Comparison of ENCODE assay signal across 16 cellular contexts in genomic region chr5:179486596-179487051, GRCh38.
DNase-seq lines count a peak whose midpoint lies in the region; ATAC-seq and TF ChIP-seq lines count a peak whose summit lies in the region.
"Had no signal": no experiment of that assay in that cellular context is flagged by ENCODE, and none has a peak within 500 bp of the region (broad histone marks: within the 10 kb centered on the region; RNA-seq: fewer than 3 reads in every experiment).

No MANE protein-coding gene starts in this region.

- H3K4me1 Mint-ChIP-seq in brain: peaks cover 33% of the 10 kb centered on the region
- no peaks in the 10 kb centered on the region for H3K4me1 Mint-ChIP-seq in activated T-helper 17 cell treated with anti-CD3 and anti-CD28 coated beads, Interleukin-2, amount 50 U/mL, for 72 hours
- H3K4me1 Mint-ChIP-seq: activated CD8-positive, alpha-beta memory T cell treated with anti-CD3 and anti-CD28 coated beads, Interleukin-2, amount 10 ng/mL, durations not matched to agents 7 days and 5 days; neural crest cell; stimulated activated naive CD8-positive, alpha-beta T cell treated with anti-CD3 and anti-CD28 coated beads, Interleukin-15, amount 100 ng/mL, for 72 hours had no signal

- H3K27me3 Mint-ChIP-seq in brain: peaks cover 8% of the 10 kb centered on the region
- peaks cover 3% of the 10 kb centered on the region for H3K27me3 Mint-ChIP-seq in activated T-helper 17 cell treated with anti-CD3 and anti-CD28 coated beads, Interleukin-2, amount 50 U/mL, for 72 hours
- H3K27me3 Mint-ChIP-seq: stimulated activated naive CD8-positive, alpha-beta T cell treated with anti-CD3 and anti-CD28 coated beads, Interleukin-15, amount 100 ng/mL, for 72 hours had no signal

- H3K36me3 Mint-ChIP-seq in brain: no peaks in the 10 kb centered on the region
- H3K36me3 Mint-ChIP-seq in activated T-helper 17 cell treated with anti-CD3 and anti-CD28 coated beads, Interleukin-2, amount 50 U/mL, for 72 hours (ENCODE audit: low read depth): no peaks in the 10 kb centered on the region
- H3K36me3 Mint-ChIP-seq: activated CD8-positive, alpha-beta memory T cell treated with anti-CD3 and anti-CD28 coated beads, Interleukin-2, amount 10 ng/mL, durations not matched to agents 7 days and 5 days; CD4-positive, CD25-positive, alpha-beta regulatory T cell had no signal

- peak overlapping the region in 3 of 5 experiments; percentile 21 to 30 (median 23) for H3K4me3 Mint-ChIP-seq in brain
- no peak overlapping the region for H3K4me3 Mint-ChIP-seq in activated T-helper 17 cell treated with anti-CD3 and anti-CD28 coated beads, Interleukin-2, amount 50 U/mL, for 72 hours
- H3K4me3 Mint-ChIP-seq: activated CD8-positive, alpha-beta memory T cell treated with anti-CD3 and anti-CD28 coated beads, Interleukin-2, amount 10 ng/mL, durations not matched to agents 7 days and 5 days; CD4-positive, CD25-positive, alpha-beta regulatory T cell; neural crest cell; stimulated activated naive CD8-positive, alpha-beta T cell treated with anti-CD3 and anti-CD28 coated beads, Interleukin-15, amount 100 ng/mL, for 72 hours had no signal

- peak overlapping the region in 3 of 5 experiments; percentile 59 to 90 (median 89) for H3K27ac Mint-ChIP-seq in brain
- H3K27ac Mint-ChIP-seq in activated T-helper 17 cell treated with anti-CD3 and anti-CD28 coated beads, Interleukin-2, amount 50 U/mL, for 72 hours: no peak overlapping the region
- H3K27ac Mint-ChIP-seq: activated CD8-positive, alpha-beta memory T cell treated with anti-CD3 and anti-CD28 coated beads, Interleukin-2, amount 10 ng/mL, durations not matched to agents 7 days and 5 days; CD4-positive, CD25-positive, alpha-beta regulatory T cell had no signal

- DNase-seq in EH (ENCODE audit: low read depth): peak; percentile 27
- peak; percentile 78 to 90 (median 81) for DNase-seq in NCI-H1417 (lab: John Stamatoyannopoulos, UW)
- DNase-seq in myocyte (ENCODE audit: low read depth): peak; percentile 41
- DNase-seq in activated naive CD4-positive, alpha-beta T cell treated with Interleukin-2 at 50 U/mL for 16 hours: no peak
- DNase-seq in activated CD4-positive, alpha-beta T cell treated with anti-CD3 and anti-CD28 coated beads for 1 hour: no peak
- DNase-seq: activated CD8-positive, alpha-beta memory T cell treated with anti-CD3 and anti-CD28 coated beads, Interleukin-2, amount 10 ng/mL, durations not matched to agents 7 days and 5 days; activated naive CD4-positive, alpha-beta T cell treated with anti-CD3 and anti-CD28 coated beads, Interleukin-2, amount 50 U/mL, for 16 hours; CD4-positive, CD25-positive, alpha-beta regulatory T cell; central memory CD4-positive, alpha-beta T cell; heart right ventricle; OCI-M1; stimulated activated naive CD8-positive, alpha-beta T cell treated with anti-CD3 and anti-CD28 coated beads, Interleukin-15, amount 100 ng/mL, for 72 hours had no signal

- TF ChIP-seq CTCF in brain (conservative IDR thresholded peaks at IDR 0.05): no peak

- peaks cover 0 to 12% (median 7%) of the 10 kb centered on the region in 5 experiments for H3K9me3 Mint-ChIP-seq in brain
- no peaks in the 10 kb centered on the region for H3K9me3 Mint-ChIP-seq in activated T-helper 17 cell treated with anti-CD3 and anti-CD28 coated beads, Interleukin-2, amount 50 U/mL, for 72 hours
- H3K9me3 Mint-ChIP-seq: CD4-positive, CD25-positive, alpha-beta regulatory T cell; stimulated activated naive CD8-positive, alpha-beta T cell treated with anti-CD3 and anti-CD28 coated beads, Interleukin-15, amount 100 ng/mL, for 72 hours had no signal

- no peak for ATAC-seq in activated T-helper 17 cell treated with anti-CD3 and anti-CD28 coated beads, Interleukin-2, amount 50 U/mL, for 72 hours (replicated peaks)
- ATAC-seq: activated CD8-positive, alpha-beta memory T cell treated with anti-CD3 and anti-CD28 coated beads, Interleukin-2, amount 10 ng/mL, durations not matched to agents 7 days and 5 days; left lung; stimulated activated naive CD8-positive, alpha-beta T cell treated with anti-CD3 and anti-CD28 coated beads, Interleukin-15, amount 100 ng/mL, for 72 hours had no signal

Comparison
In these comparisons a context has a peak if more than half of its experiments do, and no peak if none do; other contexts are left out.
1. DNase-seq: peak in EH (single experiment), NCI-H1417 (3 of 3) and myocyte (single experiment); none in activated naive CD4-positive, alpha-beta T cell treated with Interleukin-2 at 50 U/mL for 16 hours (single experiment) and activated CD4-positive, alpha-beta T cell treated with anti-CD3 and anti-CD28 coated beads for 1 hour (single experiment).